In genomic region chr10:74418285-74418872, GRCh38 we compare ENCODE assay signal across 10 cellular contexts.
DNase-seq lines count a peak whose midpoint lies in the region; ATAC-seq and TF ChIP-seq lines count a peak whose summit lies in the region.
"Had no signal": no experiment of that assay in that cellular context is flagged by ENCODE, and none has a peak within 500 bp of the region (broad histone marks: within the 10 kb centered on the region; RNA-seq: fewer than 3 reads in every experiment).

No MANE protein-coding gene starts in this region.

- no peak overlapping the region for H2BK5ac ChIP-seq in mesendoderm (ENCODE audit: low read length)

- in situ Hi-C loops in Caki2 (cut with HindIII; ENCODE audit: low pct_unique_long_range_greater_than_20kb, low sequenced_read_pairs) = no loop called here

- H3K79me2 ChIP-seq in mesendoderm (ENCODE audit: control insufficient read depth, insufficient read depth, low read length) = no peaks in the 10 kb centered on the region

- peak overlapping the region; percentile 60 for H3K18ac ChIP-seq in mesendoderm (ENCODE audit: low read length)

- no peaks in the 10 kb centered on the region for H3K79me1 ChIP-seq in mesendoderm (ENCODE audit: low read length)

- H3K36me3 ChIP-seq in mesendoderm (ENCODE audit: control insufficient read depth, insufficient read depth, low read length) = no peaks in the 10 kb centered on the region
- H3K36me3 ChIP-seq in gastroesophageal sphincter = no peaks in the 10 kb centered on the region
- H3K36me3 ChIP-seq: lower lobe of right lung had no signal

- H3K4me2 ChIP-seq in mesendoderm (ENCODE audit: low read length) = no peak overlapping the region

- CTCF ChIA-PET in GM10248 (lab: Yijun Ruan, JAX) = interaction anchor here (1.0 to 3.5 kb wide), 6 partner anchors 10 to 320 kb away, joined by 3 to 16 read pairs (median 3); no protein-coding TSS in a partner anchor

- H3K56ac ChIP-seq in mesendoderm (ENCODE audit: low read length) = no peak overlapping the region

- no peak overlapping the region for H2BK120ac ChIP-seq in mesendoderm (ENCODE audit: low read depth, low read length)

- no peak overlapping the region for H3K9ac ChIP-seq in mesendoderm (ENCODE audit: low read length)

- H4K8ac ChIP-seq in mesendoderm (ENCODE audit: low read depth, low read length) = no peak overlapping the region

- H2AK5ac ChIP-seq in mesendoderm (ENCODE audit: low read length) = no peak overlapping the region

- H2BK15ac ChIP-seq in mesendoderm (replicated peaks; ENCODE audit: low read depth) = no peak overlapping the region

- TF ChIP-seq POLR2A in gastroesophageal sphincter (IDR thresholded peaks at IDR 0.05) = no peak

- H3K9me3 ChIP-seq in gastroesophageal sphincter = no peaks in the 10 kb centered on the region
- H3K9me3 ChIP-seq: lower lobe of right lung had no signal

- H3K27me3 ChIP-seq in mesendoderm (ENCODE audit: insufficient read depth, low read length, poor library complexity) = no peaks in the 10 kb centered on the region
- no peaks in the 10 kb centered on the region for H3K27me3 ChIP-seq in gastroesophageal sphincter

- peaks cover 2% of the 10 kb centered on the region for H3K4me1 ChIP-seq in mesendoderm (ENCODE audit: control insufficient read depth, low read depth, low read length)
- no peaks in the 10 kb centered on the region for H3K4me1 ChIP-seq in gastroesophageal sphincter

- H3K4me3 ChIP-seq in mesendoderm (ENCODE audit: low read length) = no peak overlapping the region
- H3K4me3 ChIP-seq in gastroesophageal sphincter = no peak overlapping the region
- H3K4me3 ChIP-seq: lower lobe of right lung had no signal

- H3K4ac ChIP-seq in mesendoderm (ENCODE audit: low read depth, low read length) = no peak overlapping the region

- POLR2A ChIA-PET in GM10248 (lab: Yijun Ruan, JAX) = no interaction called here

- no peak for ATAC-seq in gastroesophageal sphincter

- no peak for TF ChIP-seq EP300 in gastroesophageal sphincter (IDR thresholded peaks at IDR 0.05)

- DNase-seq in Caki2 (ENCODE audit: low read depth) = peak; percentile 72
- peak; percentile 60 for DNase-seq in NCI-H187 treated with DMSO at 0.1 percent for 48 hours (lab: John Stamatoyannopoulos, UW)
- peak in 47 of 58 donors; percentile 1 to 83 (median 27) for DNase-seq in anterior cingulate cortex (lab: John Stamatoyannopoulos, UW)
- peak; percentile 54 for DNase-seq in mesendoderm
- no peak for DNase-seq in GM10248 (ENCODE audit: extremely low spot score)
- no peak for DNase-seq in DMS114 treated with DMSO at 0.1 percent for 48 hours (lab: John Stamatoyannopoulos, UW; ENCODE audit: unreplicated experiment)
- no peak for DNase-seq in T1000 (lab: John Stamatoyannopoulos, UW)
- DNase-seq: activated naive CD8-positive, alpha-beta T cell treated with anti-CD3 and anti-CD28 coated beads, Interleukin-2, amount 10 ng/mL, durations not matched to agents 7 days and 5 days; lower lobe of right lung had no signal

- H4K5ac ChIP-seq in mesendoderm (ENCODE audit: low read length) = no peak overlapping the region

- no peak overlapping the region for H3K23ac ChIP-seq in mesendoderm (ENCODE audit: low read length)

- no CpG with 5 or more reads among the region's 4 CpGs for WGBS in mesendoderm (ENCODE audit: extremely low coverage, insufficient coverage, low lambda C conversion rate)
- 62 to 65% methylated on average over 4 of the region's 4 CpGs for WGBS in gastroesophageal sphincter (ENCODE audit: low coverage in 1 of 2), 2 donors

- TF ChIP-seq CTCF in GM10248 (IDR thresholded peaks at IDR 0.05; ENCODE audit: control extremely low read depth, extremely low read depth, low read depth, missing control alignments) = no peak
- no peak for TF ChIP-seq CTCF in gastroesophageal sphincter (IDR thresholded peaks at IDR 0.05)

- H3K27ac ChIP-seq in mesendoderm (ENCODE audit: low read depth, low read length) (peak overlapping the region; percentile 22), gastroesophageal sphincter (no peak overlapping the region)
- H3K27ac ChIP-seq: lower lobe of right lung had no signal

Comparison
In these comparisons a context has a peak if more than half of its experiments do, and no peak if none do; other contexts are left out.
1. DNase-seq: peak in Caki2 (single experiment), NCI-H187 treated with DMSO at 0.1 percent for 48 hours (single experiment), anterior cingulate cortex (47 of 58) and mesendoderm (single experiment); none in GM10248 (single experiment), DMS114 treated with DMSO at 0.1 percent for 48 hours (single experiment) and T1000 (single experiment).